In genomic region chr13:30108216-30108912, GRCh38 we compare ENCODE assay signal across 18 cellular contexts.
DNase-seq lines count a peak whose midpoint lies in the region; ATAC-seq and TF ChIP-seq lines count a peak whose summit lies in the region.
"Had no signal": no experiment of that assay in that cellular context is flagged by ENCODE, and none has a peak within 500 bp of the region (broad histone marks: within the 10 kb centered on the region; RNA-seq: fewer than 3 reads in every experiment).

No MANE protein-coding gene starts in this region.

- DNase-seq in NCI-H1092 treated with DMSO at 0.1 percent for 48 hours (lab: John Stamatoyannopoulos, UW) (peak; percentile 22), NCI-H1092 (lab: John Stamatoyannopoulos, UW) (no peak), colonic mucosa (no peak), lower lobe of right lung (no peak), type B pancreatic cell (ENCODE audit: extremely low spot score, unreplicated experiment) (no peak), NOMO-1 treated with dmso at 0.1 percent for 144 hours (lab: John Stamatoyannopoulos, UW; ENCODE audit: unreplicated experiment) (no peak), T1000 (lab: John Stamatoyannopoulos, UW) (no peak)
- DNase-seq in activated CD4-positive, CD25-positive, alpha-beta regulatory T cell treated with anti-CD3 and anti-CD28 coated beads, Interleukin-2, amount 50 U/mL, for 72 hours, result no peak
- DNase-seq: 8988T; activated CD4-positive, CD25-positive, alpha-beta regulatory T cell; activated CD8-positive, alpha-beta memory T cell treated with anti-CD3 and anti-CD28 coated beads for 24 hours; GDM1; Karpas-422 had no signal

- no peak for ATAC-seq in lower lobe of right lung
- ATAC-seq: stimulated activated effector memory CD8-positive, alpha-beta T cell treated with anti-CD3 and anti-CD28 coated beads, Interleukin-12 subunit alpha, Interleukin-12 subunit beta, amount 100 ng/mL, for 72 hours had no signal

- H3K36me3 ChIP-seq in colonic mucosa (no peaks in the 10 kb centered on the region), lower lobe of right lung (no peaks in the 10 kb centered on the region)
- H3K36me3 ChIP-seq: tibial nerve had no signal

- peaks cover 45% of the 10 kb centered on the region for H3K4me1 Mint-ChIP-seq in type B pancreatic cell (ENCODE audit: unreplicated experiment)

- no peak overlapping the region for H3K4me3 ChIP-seq in colonic mucosa
- H3K4me3 ChIP-seq in lower lobe of right lung, result no peak overlapping the region
- H3K4me3 ChIP-seq: tibial nerve had no signal

- peaks cover 2% of the 10 kb centered on the region for H3K27me3 Mint-ChIP-seq in type B pancreatic cell
- H3K27me3 Mint-ChIP-seq: B cell had no signal

- intact Hi-C loops in colonic mucosa (cut with DNase I), result loop anchor here (10.0 kb wide), 1 partner anchor 54 kb away; no protein-coding TSS in a partner anchor
- intact Hi-C loops in lower lobe of right lung (cut with DNase I), result no loop called here

- H3K27ac Mint-ChIP-seq in type B pancreatic cell, result peak overlapping the region; percentile 78
- H3K27ac Mint-ChIP-seq: activated naive CD8-positive, alpha-beta T cell; activated T-helper 1 cell treated with anti-CD3 and anti-CD28 coated beads, Interleukin-12 subunit alpha, Interleukin-12 subunit beta, Interleukin-2, Interleukin-4 antibody, amounts not matched to agents 30 ng/mL and 10 ng/mL and 1 ng/mL, durations not matched to agents 14 hours and 24 hours and 36 hours; stimulated activated effector memory CD8-positive, alpha-beta T cell treated with anti-CD3 and anti-CD28 coated beads, Interleukin-12 subunit alpha, Interleukin-12 subunit beta, amount 100 ng/mL, for 72 hours had no signal

- H3K36me3 Mint-ChIP-seq in type B pancreatic cell, result no peaks in the 10 kb centered on the region
- H3K36me3 Mint-ChIP-seq: activated naive CD8-positive, alpha-beta T cell; stimulated activated effector memory CD8-positive, alpha-beta T cell treated with anti-CD3 and anti-CD28 coated beads, Interleukin-12 subunit alpha, Interleukin-12 subunit beta, amount 100 ng/mL, for 72 hours had no signal

- no peaks in the 10 kb centered on the region for H3K27me3 ChIP-seq in colonic mucosa
- H3K27me3 ChIP-seq in lower lobe of right lung (ENCODE audit: low read depth), result no peaks in the 10 kb centered on the region
- H3K27me3 ChIP-seq: tibial nerve had no signal

- peak overlapping the region in 1 of 2 donors; percentile 79 for H3K9ac ChIP-seq in colonic mucosa (ENCODE audit: low read depth in 2 of 2, low read length in 2 of 2)

- H3K9me3 ChIP-seq in colonic mucosa (no peaks in the 10 kb centered on the region), lower lobe of right lung (no peaks in the 10 kb centered on the region)
- H3K9me3 ChIP-seq: tibial nerve had no signal

- no peak overlapping the region for H3K4me3 Mint-ChIP-seq in type B pancreatic cell
- H3K4me3 Mint-ChIP-seq: activated naive CD8-positive, alpha-beta T cell; activated T-helper 1 cell treated with anti-CD3 and anti-CD28 coated beads, Interleukin-12 subunit alpha, Interleukin-12 subunit beta, Interleukin-2, Interleukin-4 antibody, amounts not matched to agents 30 ng/mL and 10 ng/mL and 1 ng/mL, durations not matched to agents 14 hours and 24 hours and 36 hours; B cell; stimulated activated effector memory CD8-positive, alpha-beta T cell treated with anti-CD3 and anti-CD28 coated beads, Interleukin-12 subunit alpha, Interleukin-12 subunit beta, amount 100 ng/mL, for 72 hours had no signal

- TF ChIP-seq CTCF in colonic mucosa (IDR thresholded peaks at IDR 0.05) (no peak), lower lobe of right lung (IDR thresholded peaks at IDR 0.05) (no peak), type B pancreatic cell (conservative IDR thresholded peaks at IDR 0.05) (no peak)

- H3K9me3 Mint-ChIP-seq in type B pancreatic cell, result no peaks in the 10 kb centered on the region
- H3K9me3 Mint-ChIP-seq: activated T-helper 1 cell treated with anti-CD3 and anti-CD28 coated beads, Interleukin-12 subunit alpha, Interleukin-12 subunit beta, Interleukin-2, Interleukin-4 antibody, amounts not matched to agents 30 ng/mL and 10 ng/mL and 1 ng/mL, durations not matched to agents 14 hours and 24 hours and 36 hours; stimulated activated effector memory CD8-positive, alpha-beta T cell treated with anti-CD3 and anti-CD28 coated beads, Interleukin-12 subunit alpha, Interleukin-12 subunit beta, amount 100 ng/mL, for 72 hours had no signal

- H3K27ac ChIP-seq in colonic mucosa, result peak overlapping the region; percentile 52
- H3K27ac ChIP-seq in lower lobe of right lung, result peak overlapping the region; percentile 25
- H3K27ac ChIP-seq: tibial nerve had no signal

- H3K4me1 ChIP-seq in colonic mucosa, result peaks cover 3% of the 10 kb centered on the region
- peaks cover 7% of the 10 kb centered on the region for H3K4me1 ChIP-seq in lower lobe of right lung
